In the genomic region with DNA sequence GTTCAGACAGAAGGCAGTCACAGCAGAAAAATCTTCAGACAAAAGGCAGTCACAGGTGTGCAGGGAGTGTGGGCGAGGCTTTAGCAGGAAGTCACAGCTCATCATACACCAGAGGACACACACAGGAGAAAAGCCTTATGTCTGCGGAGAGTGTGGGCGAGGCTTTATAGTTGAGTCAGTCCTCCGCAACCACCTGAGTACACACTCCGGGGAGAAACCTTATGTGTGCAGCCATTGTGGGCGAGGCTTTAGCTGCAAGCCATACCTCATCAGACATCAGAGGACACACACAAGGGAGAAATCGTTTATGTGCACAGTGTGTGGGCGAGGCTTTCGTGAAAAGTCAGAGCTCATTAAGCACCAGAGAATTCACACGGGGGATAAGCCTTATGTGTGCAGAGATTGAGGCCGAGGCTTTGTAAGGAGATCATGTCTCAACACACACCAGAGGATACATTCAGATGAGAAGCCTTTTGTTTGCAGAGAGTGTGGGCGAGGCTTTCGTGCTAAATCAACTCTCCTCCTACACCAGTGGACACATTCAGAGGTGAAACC, we compare ENCODE assay signal across 8 cellular contexts. TPM values are rescaled to one million over a fixed set of nuclear protein-coding genes. Genes with fewer than 3 reads are reported as not detected.
DNase-seq lines count a peak whose midpoint lies in the region; ATAC-seq and TF ChIP-seq lines count a peak whose summit lies in the region.

No MANE protein-coding gene starts in this region.

- peaks cover 48% of the 10 kb centered on the region for H3K36me3 Mint-ChIP-seq in activated CD8-positive, alpha-beta T cell treated with anti-CD3 and anti-CD28 coated beads, Interleukin-2, amount 10 ng/mL, durations not matched to agents 7 days and 5 days (ENCODE audit: low read depth)

- no peaks in the 10 kb centered on the region for H3K9me3 Mint-ChIP-seq in activated CD8-positive, alpha-beta T cell treated with anti-CD3 and anti-CD28 coated beads, Interleukin-2, amount 10 ng/mL, durations not matched to agents 7 days and 5 days (ENCODE audit: insufficient read depth)

- H3K27me3 Mint-ChIP-seq in activated CD8-positive, alpha-beta T cell treated with anti-CD3 and anti-CD28 coated beads, Interleukin-2, amount 10 ng/mL, durations not matched to agents 7 days and 5 days (ENCODE audit: low read depth), result no peaks in the 10 kb centered on the region

- H3K27ac Mint-ChIP-seq in activated CD8-positive, alpha-beta T cell treated with anti-CD3 and anti-CD28 coated beads, Interleukin-2, amount 10 ng/mL, durations not matched to agents 7 days and 5 days, result peak overlapping the region; percentile 85

- POLR2A ChIA-PET in activated CD8-positive, alpha-beta T cell treated with anti-CD3 and anti-CD28 coated beads, Interleukin-2, amount 10 ng/mL, durations not matched to agents 7 days and 5 days (lab: Charles Lee), result interaction anchor here (1.1 to 2.5 kb wide), 5 partner anchors 9 to 171 kb away, joined by 3 to 18 read pairs (median 7); a partner anchor contains a TSS

- TF ChIP-seq CTCF in fibroblast of mammary gland (conservative IDR thresholded peaks at IDR 0.05; ENCODE audit: control insufficient read depth, insufficient read depth, low read depth, low read length), result no peak

- peak; percentile 97 for ATAC-seq in activated CD8-positive, alpha-beta T cell treated with anti-CD3 and anti-CD28 coated beads, Interleukin-2, amount 10 ng/mL, durations not matched to agents 7 days and 5 days
- no peak for ATAC-seq in HG03039 (IDR thresholded peaks at IDR 0.05; ENCODE audit: unreplicated experiment)
- ATAC-seq in HG03460 (IDR thresholded peaks at IDR 0.05; ENCODE audit: unreplicated experiment), result no peak

- peak; percentile 0 for DNase-seq in NCI-H146 treated with DMSO at 0.1 percent for 48 hours (lab: John Stamatoyannopoulos, UW; ENCODE audit: unreplicated experiment)
- peak; percentile 89 for DNase-seq in activated CD8-positive, alpha-beta T cell treated with anti-CD3 and anti-CD28 coated beads, Interleukin-2, amount 10 ng/mL, durations not matched to agents 7 days and 5 days
- DNase-seq in fibroblast of mammary gland (ENCODE audit: low read depth), result peak; percentile 33
- peak; percentile 75 to 86 for DNase-seq in stimulated activated CD4-positive, alpha-beta T cell treated with anti-CD3 and anti-CD28 coated beads, Interleukin-4, amount 100 ng/mL, for 48 hours (ENCODE audit: low read depth in 2 of 2)
- no peak for DNase-seq in H4 (ENCODE audit: low spot score)
- DNase-seq in dermis blood vessel endothelial cell, result no peak

- peaks cover 38% of the 10 kb centered on the region for H3K4me1 Mint-ChIP-seq in activated CD8-positive, alpha-beta T cell treated with anti-CD3 and anti-CD28 coated beads, Interleukin-2, amount 10 ng/mL, durations not matched to agents 7 days and 5 days (ENCODE audit: low read depth)

- no peak overlapping the region for H3K4me3 ChIP-seq in fibroblast of mammary gland (ENCODE audit: control insufficient read depth, low read depth, low read length)

- CTCF ChIA-PET in activated CD8-positive, alpha-beta T cell treated with anti-CD3 and anti-CD28 coated beads, Interleukin-2, amount 10 ng/mL, durations not matched to agents 7 days and 5 days (lab: Charles Lee), result interaction anchor here (0.8 to 16.4 kb wide), 13 partner anchors 9 to 281 kb away, joined by 3 to 319 read pairs (median 5); a partner anchor contains a TSS

- H3K4me3 Mint-ChIP-seq in activated CD8-positive, alpha-beta T cell treated with anti-CD3 and anti-CD28 coated beads, Interleukin-2, amount 10 ng/mL, durations not matched to agents 7 days and 5 days, result peak overlapping the region; percentile 60

RNA-seq across cellular contexts. Expression of a gene that starts 27.6 kb away (rescaled TPM):
- 10 to 100 TPM; 29.7 to 30.3 TPM for total RNA-seq in activated CD8-positive, alpha-beta T cell treated with anti-CD3 and anti-CD28 coated beads, Interleukin-2, amount 10 ng/mL, durations not matched to agents 7 days and 5 days
- 1.3 and 1.5 TPM in 2 replicates for total RNA-seq in H4 (2014; rRNA removed; shearing (Covaris generic))
- total RNA-seq in dermis blood vessel endothelial cell, result 3.4 and 4.1 TPM in 2 replicates

RNA-seq across cellular contexts. Expression of a gene that starts 32.7 kb away (rescaled TPM):
- 10 to 100 TPM; 34.1 to 37.7 TPM for total RNA-seq in activated CD8-positive, alpha-beta T cell treated with anti-CD3 and anti-CD28 coated beads, Interleukin-2, amount 10 ng/mL, durations not matched to agents 7 days and 5 days
- total RNA-seq in H4 (2014; rRNA removed; shearing (Covaris generic)), result 16.6 and 20.0 TPM in 2 replicates
- total RNA-seq in dermis blood vessel endothelial cell, result 33.9 and 36.2 TPM in 2 replicates

RNA-seq across cellular contexts. Expression of a gene that starts 45.2 kb away (rescaled TPM):
- not detected for total RNA-seq in activated CD8-positive, alpha-beta T cell treated with anti-CD3 and anti-CD28 coated beads, Interleukin-2, amount 10 ng/mL, durations not matched to agents 7 days and 5 days
- 0.15 TPM in 1 of 2 replicates, not detected in the other for total RNA-seq in H4 (2014; rRNA removed; shearing (Covaris generic))
- not detected in 2 replicates for total RNA-seq in dermis blood vessel endothelial cell

Comparison
In these comparisons a context has a peak if more than half of its experiments do, and no peak if none do; other contexts are left out.
1. DNase-seq: peak in NCI-H146 treated with DMSO at 0.1 percent for 48 hours (single experiment), activated CD8-positive, alpha-beta T cell treated with anti-CD3 and anti-CD28 coated beads, Interleukin-2, amount 10 ng/mL, durations not matched to agents 7 days and 5 days (single experiment), fibroblast of mammary gland (single experiment) and stimulated activated CD4-positive, alpha-beta T cell treated with anti-CD3 and anti-CD28 coated beads, Interleukin-4, amount 100 ng/mL, for 48 hours (2 of 2); none in H4 (single experiment) and dermis blood vessel endothelial cell (single experiment).